ENCODE assay signal across 1 cellular context in genomic region chr1:185316163-185317033, GRCh38.
TF ChIP-seq lines count a peak whose summit lies in the region.

No MANE protein-coding gene starts in this region.

TF ChIP-seq in HepG2, 621 proteins besides CTCF, POLR2A, EP300 and RAD21 (continued from another document and continues in another):
- TF ChIP-seq, protein P1, sequence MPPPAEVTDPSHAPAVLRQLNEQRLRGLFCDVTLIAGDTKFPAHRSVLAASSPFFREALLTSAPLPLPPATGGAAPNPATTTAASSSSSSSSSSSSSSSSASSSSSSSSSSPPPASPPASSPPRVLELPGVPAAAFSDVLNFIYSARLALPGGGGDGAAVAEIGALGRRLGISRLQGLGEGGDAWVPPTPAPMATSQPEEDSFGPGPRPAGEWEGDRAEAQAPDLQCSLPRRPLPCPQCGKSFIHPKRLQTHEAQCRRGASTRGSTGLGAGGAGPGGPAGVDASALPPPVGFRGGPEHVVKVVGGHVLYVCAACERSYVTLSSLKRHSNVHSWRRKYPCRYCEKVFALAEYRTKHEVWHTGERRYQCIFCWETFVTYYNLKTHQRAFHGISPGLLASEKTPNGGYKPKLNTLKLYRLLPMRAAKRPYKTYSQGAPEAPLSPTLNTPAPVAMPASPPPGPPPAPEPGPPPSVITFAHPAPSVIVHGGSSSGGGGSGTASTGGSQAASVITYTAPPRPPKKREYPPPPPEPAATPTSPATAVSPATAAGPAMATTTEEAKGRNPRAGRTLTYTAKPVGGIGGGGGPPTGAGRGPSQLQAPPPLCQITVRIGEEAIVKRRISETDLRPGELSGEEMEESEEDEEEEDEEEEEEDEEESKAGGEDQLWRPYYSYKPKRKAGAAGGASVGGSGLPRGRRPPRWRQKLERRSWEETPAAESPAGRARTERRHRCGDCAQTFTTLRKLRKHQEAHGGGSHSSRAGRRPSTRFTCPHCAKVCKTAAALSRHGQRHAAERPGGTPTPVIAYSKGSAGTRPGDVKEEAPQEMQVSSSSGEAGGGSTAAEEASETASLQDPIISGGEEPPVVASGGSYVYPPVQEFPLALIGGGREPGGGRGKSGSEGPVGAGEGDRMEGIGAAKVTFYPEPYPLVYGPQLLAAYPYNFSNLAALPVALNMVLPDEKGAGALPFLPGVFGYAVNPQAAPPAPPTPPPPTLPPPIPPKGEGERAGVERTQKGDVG (CRISPR knock-in tag; IDR thresholded peaks at IDR 0.05; ENCODE audit: borderline replicate concordance), result no peak
- no peak for TF ChIP-seq ZNF713 (CRISPR knock-in tag; IDR thresholded peaks at IDR 0.05)
- TF ChIP-seq MAFK (conservative IDR thresholded peaks at IDR 0.05 in 1 of 2, IDR thresholded peaks at IDR 0.05 in 1 of 2; ENCODE audit: low read length in 2 of 2), result no peak
- peak; percentile 34; the same call in 1 of the 2 replicates for TF ChIP-seq IKZF5 (CRISPR knock-in tag; IDR thresholded peaks at IDR 0.05)
- TF ChIP-seq HNRNPH1 (optimal IDR thresholded peaks at IDR 0.05; ENCODE audit: low read depth, low read length), result no peak
- TF ChIP-seq ZSCAN22 (CRISPR knock-in tag; IDR thresholded peaks at IDR 0.05), result no peak
- TF ChIP-seq, protein P2, sequence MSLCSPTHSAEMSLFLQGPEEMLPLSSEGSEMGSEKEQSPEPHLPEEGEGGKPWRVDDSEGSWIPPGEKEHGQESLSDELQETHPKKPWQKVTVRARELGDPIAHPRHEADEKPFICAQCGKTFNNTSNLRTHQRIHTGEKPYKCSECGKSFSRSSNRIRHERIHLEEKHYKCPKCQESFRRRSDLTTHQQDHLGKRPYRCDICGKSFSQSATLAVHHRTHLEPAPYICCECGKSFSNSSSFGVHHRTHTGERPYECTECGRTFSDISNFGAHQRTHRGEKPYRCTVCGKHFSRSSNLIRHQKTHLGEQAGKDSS (CRISPR knock-in tag; IDR thresholded peaks at IDR 0.05; ENCODE audit: borderline replicate concordance, low read depth), result 0 out of 2 replicates have a peak, but pooled peaks have one; percentile 54
- TF ChIP-seq ZNF235 (CRISPR knock-in tag; IDR thresholded peaks at IDR 0.05; ENCODE audit: borderline replicate concordance), result no peak
- TF ChIP-seq ZBTB40 (IDR thresholded peaks at IDR 0.05), result no peak
- no peak for TF ChIP-seq ZBTB40 (CRISPR knock-in tag; IDR thresholded peaks at IDR 0.05)
- no peak for TF ChIP-seq MTA3 (CRISPR knock-in tag; IDR thresholded peaks at IDR 0.05)
- TF ChIP-seq TCF7L2 (IDR thresholded peaks at IDR 0.05; ENCODE audit: low read depth, low read length), result no peak
- TF ChIP-seq SMAD1 (CRISPR knock-in tag; IDR thresholded peaks at IDR 0.05; ENCODE audit: borderline replicate concordance, low read depth), result no peak
- peak; percentile 89 for TF ChIP-seq RBFOX2 (IDR thresholded peaks at IDR 0.05; ENCODE audit: low read depth, low read length)
- 0 out of 2 replicates have a peak, but pooled peaks have one; percentile 25 for TF ChIP-seq BRD4 (CRISPR knock-in tag; IDR thresholded peaks at IDR 0.05)
- TF ChIP-seq MXD4 (CRISPR knock-in tag; IDR thresholded peaks at IDR 0.05), result peak; percentile 16; the same call in 1 of the 2 replicates
- TF ChIP-seq, protein P3, sequence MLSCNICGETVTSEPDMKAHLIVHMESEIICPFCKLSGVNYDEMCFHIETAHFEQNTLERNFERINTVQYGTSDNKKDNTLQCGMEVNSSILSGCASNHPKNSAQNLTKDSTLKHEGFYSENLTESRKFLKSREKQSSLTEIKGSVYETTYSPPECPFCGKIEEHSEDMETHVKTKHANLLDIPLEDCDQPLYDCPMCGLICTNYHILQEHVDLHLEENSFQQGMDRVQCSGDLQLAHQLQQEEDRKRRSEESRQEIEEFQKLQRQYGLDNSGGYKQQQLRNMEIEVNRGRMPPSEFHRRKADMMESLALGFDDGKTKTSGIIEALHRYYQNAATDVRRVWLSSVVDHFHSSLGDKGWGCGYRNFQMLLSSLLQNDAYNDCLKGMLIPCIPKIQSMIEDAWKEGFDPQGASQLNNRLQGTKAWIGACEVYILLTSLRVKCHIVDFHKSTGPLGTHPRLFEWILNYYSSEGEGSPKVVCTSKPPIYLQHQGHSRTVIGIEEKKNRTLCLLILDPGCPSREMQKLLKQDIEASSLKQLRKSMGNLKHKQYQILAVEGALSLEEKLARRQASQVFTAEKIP (CRISPR knock-in tag; IDR thresholded peaks at IDR 0.05; ENCODE audit: borderline replicate concordance), result no peak
- TF ChIP-seq ZNF746 (CRISPR knock-in tag; IDR thresholded peaks at IDR 0.05), result 0 out of 2 replicates have a peak, but pooled peaks have one; percentile 39
- no peak for TF ChIP-seq ZNF362 (CRISPR knock-in tag; IDR thresholded peaks at IDR 0.05; ENCODE audit: borderline replicate concordance)
- TF ChIP-seq MATR3 (CRISPR knock-in tag; IDR thresholded peaks at IDR 0.05), result no peak
- TF ChIP-seq ZNF333 (CRISPR knock-in tag; IDR thresholded peaks at IDR 0.05; ENCODE audit: borderline replicate concordance), result 0 out of 2 replicates have a peak, but pooled peaks have one; percentile 60
- TF ChIP-seq ZBTB7A (CRISPR knock-in tag; IDR thresholded peaks at IDR 0.05), result no peak
- TF ChIP-seq ZNF207 (IDR thresholded peaks at IDR 0.05; ENCODE audit: borderline replicate concordance), result no peak
- no peak for TF ChIP-seq JUN (CRISPR knock-in tag; IDR thresholded peaks at IDR 0.05)
- no peak for TF ChIP-seq ELF3 (CRISPR knock-in tag; IDR thresholded peaks at IDR 0.05)
- no peak; the same call in none of the 2 replicates for TF ChIP-seq THAP11 (CRISPR knock-in tag; IDR thresholded peaks at IDR 0.05)
- TF ChIP-seq MLLT10 (CRISPR knock-in tag; IDR thresholded peaks at IDR 0.05), result no peak
- TF ChIP-seq ZNF263 (CRISPR knock-in tag; IDR thresholded peaks at IDR 0.05), result 0 out of 2 replicates have a peak, but pooled peaks have one; percentile 22
- TF ChIP-seq ZMYM2 (CRISPR knock-in tag; IDR thresholded peaks at IDR 0.05), result no peak
- TF ChIP-seq KLF6 (CRISPR knock-in tag; IDR thresholded peaks at IDR 0.05), result no peak
- TF ChIP-seq ZNF570 (CRISPR knock-in tag; IDR thresholded peaks at IDR 0.05; ENCODE audit: borderline replicate concordance), result no peak
- TF ChIP-seq ZKSCAN5 (CRISPR knock-in tag; IDR thresholded peaks at IDR 0.05), result no peak
- no peak for TF ChIP-seq TCF7 (IDR thresholded peaks at IDR 0.05; ENCODE audit: low read depth)
- no peak for TF ChIP-seq NFAT5 (CRISPR knock-in tag; IDR thresholded peaks at IDR 0.05)
- TF ChIP-seq ZNF747 (CRISPR knock-in tag; IDR thresholded peaks at IDR 0.05; ENCODE audit: borderline replicate concordance), result no peak
- TF ChIP-seq BCL6 (CRISPR knock-in tag; IDR thresholded peaks at IDR 0.05), result no peak
- TF ChIP-seq SAFB2 (CRISPR knock-in tag; IDR thresholded peaks at IDR 0.05; ENCODE audit: borderline replicate concordance, low read depth), result 0 out of 2 replicates have a peak, but pooled peaks have one; percentile 9
- no peak for TF ChIP-seq IKZF1 (IDR thresholded peaks at IDR 0.05)
- no peak for TF ChIP-seq RFX3 (CRISPR knock-in tag; IDR thresholded peaks at IDR 0.05)
- TF ChIP-seq ZNF558 (CRISPR knock-in tag; IDR thresholded peaks at IDR 0.05; ENCODE audit: borderline replicate concordance), result no peak; the same call in 1 of the 2 replicates
- no peak for TF ChIP-seq ZNF205 (CRISPR knock-in tag; IDR thresholded peaks at IDR 0.05)
